Comparison of ENCODE assay signal across 26 cellular contexts in the genomic region with DNA sequence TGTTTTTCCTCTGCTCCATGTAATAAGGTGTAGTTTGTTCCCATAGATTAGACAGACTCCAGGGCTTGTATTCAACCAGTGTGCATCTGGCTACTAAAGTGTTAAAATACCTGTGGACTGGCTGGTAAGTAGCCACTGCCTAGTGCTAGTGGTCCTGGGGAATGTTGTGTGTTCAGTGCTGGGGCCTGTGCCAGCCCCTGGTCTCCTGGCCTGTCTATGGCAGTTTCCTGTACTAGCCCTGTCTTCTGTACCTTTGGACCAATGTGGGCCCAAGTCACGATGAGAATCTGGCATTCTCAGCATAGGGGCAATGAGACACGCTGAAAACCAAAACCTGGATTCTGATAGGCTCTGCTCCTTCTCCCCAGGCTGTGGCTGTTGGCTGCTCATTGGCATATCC.
DNase-seq lines count a peak whose midpoint lies in the region; ATAC-seq, FAIRE-seq and TF ChIP-seq lines count a peak whose summit lies in the region.
"Had no signal": no experiment of that assay in that cellular context is flagged by ENCODE, and none has a peak within 500 bp of the region (broad histone marks: within the 10 kb centered on the region; RNA-seq: fewer than 3 reads in every experiment).

No MANE protein-coding gene starts in this region.

- ATAC-seq in Right ventricle myocardium inferior = peak; percentile 6
- ATAC-seq in pancreas = peak; percentile 42 to 56 (median 52)
- ATAC-seq in natural killer cell = no peak
- ATAC-seq in GM19395 (IDR thresholded peaks at IDR 0.05; ENCODE audit: unreplicated experiment) = no peak
- ATAC-seq: HepG2, K562 had no signal

- no peaks in the 10 kb centered on the region for H3K36me3 Mint-ChIP-seq in natural killer cell
- H3K36me3 Mint-ChIP-seq in endothelial cell (ENCODE audit: low read depth, unreplicated experiment) = peaks cover 3% of the 10 kb centered on the region

- H3K4me1 Mint-ChIP-seq in natural killer cell = no peaks in the 10 kb centered on the region
- peaks cover 49% of the 10 kb centered on the region for H3K4me1 Mint-ChIP-seq in endothelial cell (ENCODE audit: unreplicated experiment)

- H3K9me3 Mint-ChIP-seq in natural killer cell (peaks cover 0 to 6% of the 10 kb centered on the region in 2 donors), endothelial cell (ENCODE audit: unreplicated experiment) (no peaks in the 10 kb centered on the region)
- H3K9me3 Mint-ChIP-seq: CD4-positive, alpha-beta T cell had no signal

- TF ChIP-seq CTCF in left ventricle myocardium inferior (IDR thresholded peaks at IDR 0.05; ENCODE audit: borderline replicate concordance) = no peak
- TF ChIP-seq CTCF in pancreas (IDR thresholded peaks at IDR 0.05) = no peak
- TF ChIP-seq CTCF in natural killer cell (IDR thresholded peaks at IDR 0.05) = no peak
- TF ChIP-seq CTCF in endothelial cell (IDR thresholded peaks at IDR 0.05; ENCODE audit: unreplicated experiment) = no peak

- H3K9me3 ChIP-seq in left ventricle myocardium inferior (replicated peaks) (peaks cover 10% of the 10 kb centered on the region), pancreas (no peaks in the 10 kb centered on the region)
- H3K9me3 ChIP-seq: HAP-1 had no signal

- H3K4me3 ChIP-seq in left ventricle myocardium inferior = no peak overlapping the region
- no peak overlapping the region for H3K4me3 ChIP-seq in pancreas
- H3K4me3 ChIP-seq: BLaER1, HAP-1, K562 had no signal

- H3K27me3 Mint-ChIP-seq in natural killer cell (ENCODE audit: low read depth in 2 of 2) (no peaks in the 10 kb centered on the region), endothelial cell (ENCODE audit: unreplicated experiment) (no peaks in the 10 kb centered on the region)
- H3K27me3 Mint-ChIP-seq: CD4-positive, alpha-beta T cell had no signal

- WGBS in pancreas, 2 donors = 37 to 48% methylated on average over 2 of the region's 2 CpGs

- intact Hi-C loops in Right ventricle myocardium inferior (cut with DNase I) (no loop called here), left ventricle myocardium inferior (cut with micrococcal nuclease) (no loop called here), pancreas (cut with DNase I) (no loop called here), natural killer cell (cut with micrococcal nuclease) (no loop called here)

- no peaks in the 10 kb centered on the region for H3K27me3 ChIP-seq in left ventricle myocardium inferior (ENCODE audit: low read depth)
- H3K27me3 ChIP-seq in pancreas = no peaks in the 10 kb centered on the region
- H3K27me3 ChIP-seq: BLaER1 had no signal

- H3K4me1 ChIP-seq in left ventricle myocardium inferior (peaks cover 76% of the 10 kb centered on the region), pancreas (peaks cover 20 to 26% (median 26%) of the 10 kb centered on the region in 3 donors)
- H3K4me1 ChIP-seq: BLaER1, HAP-1 had no signal

- DNase-seq in Right ventricle myocardium inferior (ENCODE audit: missing footprints) (no peak), left ventricle myocardium inferior (no peak), glomerular visceral epithelial cell (ENCODE audit: extremely low spot score) (peak; percentile 53), pancreas (no peak), natural killer cell (no peak), endothelial cell (ENCODE audit: low spot score) (no peak)
- no peak for DNase-seq in activated CD4-positive, alpha-beta T cell treated with anti-CD3 and anti-CD28 coated beads for 48 hours
- DNase-seq: ACHN; Caco-2; CD4-positive, alpha-beta T cell; DMS 273 treated with DMSO at 0.1 percent for 48 hours; DMS79 treated with DMSO at 0.1 percent for 48 hours; MM.1S; NCI-H1048; NCI-H1417 treated with DMSO at 0.1 percent for 48 hours; NCI-H187; NCI-H446; NCI-H526 had no signal

- FAIRE-seq in pancreas (lab: Jason Lieb, UNC) = no peak
- FAIRE-seq: HepG2, K562, RCC 7860 had no signal

- no peak overlapping the region for H3K27ac ChIP-seq in left ventricle myocardium inferior (replicated peaks)
- peak overlapping the region in 2 of 4 donors; percentile 68 to 70 for H3K27ac ChIP-seq in pancreas
- H3K27ac ChIP-seq: 22Rv1, BLaER1, HL-60 had no signal

- no peak overlapping the region for H3K4me3 Mint-ChIP-seq in natural killer cell
- no peak overlapping the region for H3K4me3 Mint-ChIP-seq in endothelial cell (ENCODE audit: unreplicated experiment)
- H3K4me3 Mint-ChIP-seq: CD4-positive, alpha-beta T cell had no signal

- no peaks in the 10 kb centered on the region for H3K36me3 ChIP-seq in left ventricle myocardium inferior
- no peaks in the 10 kb centered on the region for H3K36me3 ChIP-seq in pancreas
- H3K36me3 ChIP-seq: BLaER1, HAP-1 had no signal

- H3K27ac Mint-ChIP-seq in natural killer cell (no peak overlapping the region), endothelial cell (ENCODE audit: unreplicated experiment) (no peak overlapping the region)
- H3K27ac Mint-ChIP-seq: CD4-positive, alpha-beta T cell had no signal

Comparison
In these comparisons a context has a peak if more than half of its experiments do, and no peak if none do; other contexts are left out.
1. ATAC-seq: peak in Right ventricle myocardium inferior (single experiment) and pancreas (4 of 4); none in natural killer cell (0 of 3) and GM19395 (single experiment).